ENCODE assay signal across 23 cellular contexts in the genomic region with DNA sequence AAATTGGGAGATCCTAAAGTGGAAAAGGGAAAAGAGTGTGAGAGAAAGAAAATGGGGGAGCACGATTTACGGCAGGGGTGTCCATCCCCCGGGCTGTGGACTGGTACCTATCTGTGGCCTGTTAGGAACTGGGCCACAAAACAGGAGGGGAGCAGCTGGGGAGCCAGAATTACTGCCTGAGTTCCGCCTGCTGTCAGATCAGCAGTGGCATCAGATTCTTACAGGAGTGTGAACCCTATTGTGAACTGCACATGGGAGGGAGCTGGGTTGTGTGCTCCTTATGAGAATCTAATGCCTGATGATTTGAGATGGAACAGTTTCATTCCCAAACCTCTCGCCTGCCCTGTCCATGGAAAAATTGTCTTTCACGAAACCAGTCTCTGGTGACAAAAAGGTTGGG.
"Had no signal": no experiment of that assay in that cellular context is flagged by ENCODE, and none has a peak within 500 bp of the region (broad histone marks: within the 10 kb centered on the region; RNA-seq: fewer than 3 reads in every experiment).

No MANE protein-coding gene starts in this region.

- H3K27me3 ChIP-seq: colonic mucosa, hepatocyte had no signal

- DNase-seq: activated CD4-positive, alpha-beta memory T cell treated with anti-CD3 and anti-CD28 coated beads, Interleukin-2, amount 10 ng/mL, durations not matched to agents 7 days and 5 days; activated CD4-positive, alpha-beta T cell treated with anti-CD3 and anti-CD28 coated beads for 1 hour; activated CD4-positive, alpha-beta T cell treated with anti-CD3 and anti-CD28 coated beads, Interleukin-2, amount 10 ng/mL, durations not matched to agents 7 days and 5 days; activated CD8-positive, alpha-beta memory T cell treated with anti-CD3 and anti-CD28 coated beads, Interleukin-2, amount 50 U/mL, for 48 hours; activated naive CD8-positive, alpha-beta T cell treated with anti-CD3 and anti-CD28 coated beads, Interleukin-2, amount 50 U/mL, for 24 hours; activated T-cell treated with anti-CD3 and anti-CD28 coated beads, Interleukin-2, amount 50 U/mL, for 4 hours; amygdala; central memory CD4-positive, alpha-beta T cell; colonic mucosa; effector CD8-positive, alpha-beta T cell; glutamatergic neuron; islet precursor cell; left ventricle myocardium superior; stimulated activated CD4-positive, alpha-beta T cell treated with anti-CD3 and anti-CD28 coated beads, Interleukin-12 subunit alpha, Interleukin-12 subunit beta, amount 100 ng/mL, for 4 hours; stimulated activated CD4-positive, alpha-beta T cell treated with anti-CD3 and anti-CD28 coated beads, Interleukin-4, amount 100 ng/mL, for 1 hour; stimulated activated naive CD8-positive, alpha-beta T cell treated with anti-CD3 and anti-CD28 coated beads, Interleukin-15, Interleukin-2, amounts not matched to agents 100 U/mL and 50 U/mL, for 24 hours; T-helper 9 cell; trophoblast cell had no signal

- ATAC-seq: activated naive CD8-positive, alpha-beta T cell treated with anti-CD3 and anti-CD28 coated beads, Interleukin-2, amount 50 U/mL, for 24 hours; activated T-cell treated with anti-CD3 and anti-CD28 coated beads, Interleukin-2, amount 50 U/mL, for 4 hours; activated T-helper 17 cell treated with anti-CD3 and anti-CD28 coated beads, Interleukin-2, amount 50 U/mL, for 72 hours; left ventricle myocardium superior; sciatic nerve; stimulated activated naive CD8-positive, alpha-beta T cell treated with anti-CD3 and anti-CD28 coated beads, Interleukin-15, Interleukin-2, amounts not matched to agents 100 U/mL and 50 U/mL, for 24 hours had no signal

- H3K4me1 ChIP-seq: colonic mucosa had no signal

- H3K79me2 ChIP-seq: hepatocyte had no signal

- H3K27ac ChIP-seq: colonic mucosa, hepatocyte, skin epidermis, thoracic aorta had no signal

- H2AFZ ChIP-seq: hepatocyte had no signal

- H3K9me3 ChIP-seq: colonic mucosa, thoracic aorta had no signal

- H3K4me3 ChIP-seq: colonic mucosa, hepatocyte, skin epidermis, thoracic aorta had no signal

- H3K4me2 ChIP-seq: hepatocyte had no signal

- H3K36me3 ChIP-seq: colonic mucosa, thoracic aorta had no signal
